ENCODE assay signal across 8 cellular contexts in genomic region chr19:48397636-48398328, GRCh38. TPM values are rescaled to one million over a fixed set of nuclear protein-coding genes. Genes with fewer than 3 reads are reported as not detected.
DNase-seq lines count a peak whose midpoint lies in the region; ATAC-seq and TF ChIP-seq lines count a peak whose summit lies in the region.

No MANE protein-coding gene starts in this region.

- TF ChIP-seq RAD21 in IMR-90 (IDR thresholded peaks at IDR 0.05; ENCODE audit: low read length): no peak

- H2AK9ac ChIP-seq in IMR-90 (replicated peaks; ENCODE audit: low read depth, low read length, poor library complexity): peak overlapping the region; percentile 78

- peak overlapping the region; percentile 82; the same call in 1 of the 2 replicates for H2AK5ac ChIP-seq in IMR-90 (ENCODE audit: low read depth, low read length)

- H4K5ac ChIP-seq in IMR-90 (ENCODE audit: low read depth, low read length): peak overlapping the region; percentile 30

- TF ChIP-seq POLR2A in IMR-90 (IDR thresholded peaks at IDR 0.05; ENCODE audit: low read depth, low read length): no peak

- H2BK15ac ChIP-seq in IMR-90 (ENCODE audit: low read depth, low read length): no peak overlapping the region

- peak overlapping the region; percentile 90 for H2AFZ ChIP-seq in IMR-90 (replicated peaks; ENCODE audit: low read length, poor library complexity)

- H3K4me3 ChIP-seq in CD4-positive, CD25-positive, alpha-beta regulatory T cell (ENCODE audit: low read depth, low read length): peak overlapping the region; percentile 74
- H3K4me3 ChIP-seq in IMR-90 (ENCODE audit: insufficient read depth, low read depth, low read length) (peak overlapping the region; percentile 26), cardiac fibroblast (replicated peaks in 1 of 2; ENCODE audit: low read depth in 2 of 2, low read length in 2 of 2) (peak overlapping the region; percentile 52 to 56)

- H3K4me2 ChIP-seq in IMR-90 (ENCODE audit: low read depth, low read length): peak overlapping the region; percentile 64

- H3K36me3 ChIP-seq in CD4-positive, CD25-positive, alpha-beta regulatory T cell (ENCODE audit: control insufficient read depth, insufficient read depth, low read length): no peaks in the 10 kb centered on the region
- H3K36me3 ChIP-seq in IMR-90 (ENCODE audit: control insufficient read depth, insufficient read depth, low read length): no peaks in the 10 kb centered on the region

- CTCF ChIA-PET in IMR-90 (lab: Yijun Ruan, JAX): no interaction called here

- no peak overlapping the region for H3K18ac ChIP-seq in IMR-90 (ENCODE audit: low read depth, low read length)

- H3K23ac ChIP-seq in IMR-90 (ENCODE audit: low read depth, low read length): peak overlapping the region; percentile 84

- no peak overlapping the region for H3K56ac ChIP-seq in IMR-90 (ENCODE audit: extremely low read depth, insufficient read depth, low read length)

- peak overlapping the region; percentile 23; the same call in 1 of the 2 replicates for H4K91ac ChIP-seq in IMR-90 (ENCODE audit: insufficient read depth, low read depth, low read length)

- peak overlapping the region; percentile 85 to 95 (median 94) for H3K27ac Mint-ChIP-seq in CD4-positive, CD25-positive, alpha-beta regulatory T cell
- H3K27ac Mint-ChIP-seq in nephron: peak overlapping the region; percentile 49 to 94 (median 92)

- peaks cover 12 to 47% (median 30%) of the 10 kb centered on the region in 4 donors for H3K4me1 Mint-ChIP-seq in CD4-positive, CD25-positive, alpha-beta regulatory T cell
- peaks cover 60% of the 10 kb centered on the region for H3K4me1 Mint-ChIP-seq in nephron

- peak overlapping the region; percentile 83 for H3K4ac ChIP-seq in IMR-90 (ENCODE audit: low read depth, low read length)

- WGBS in IMR-90 (ENCODE audit: extremely low coverage in 2 of 2, insufficient read length in 1 of 2), 2 experiments: 57 to 100% methylated on average over 1 to 13 of the region's 24 CpGs

- H2BK120ac ChIP-seq in IMR-90 (ENCODE audit: low read depth, low read length): peak overlapping the region; percentile 34; the same call in 1 of the 2 replicates

- H3K4me3 Mint-ChIP-seq in CD4-positive, CD25-positive, alpha-beta regulatory T cell: peak overlapping the region; percentile 78 to 93 (median 88)
- peak overlapping the region; percentile 86 to 90 (median 87) for H3K4me3 Mint-ChIP-seq in nephron

- BruUV-seq in IMR-90 (replicated peaks; lab: Mats Ljungman, UMichigan): no TSS peak

- H3K9me1 ChIP-seq in IMR-90 (ENCODE audit: insufficient read depth, low read length): peaks cover 3% of the 10 kb centered on the region; the same call in 1 of the 2 replicates

- no peak overlapping the region for H2BK5ac ChIP-seq in IMR-90 (ENCODE audit: low read depth, low read length, poor library complexity, severe bottlenecking)

- no peaks in the 10 kb centered on the region for H3K36me3 Mint-ChIP-seq in CD4-positive, CD25-positive, alpha-beta regulatory T cell
- H3K36me3 Mint-ChIP-seq in nephron (ENCODE audit: low read depth): no peaks in the 10 kb centered on the region

- no peaks in the 10 kb centered on the region for H3K9me3 ChIP-seq in CD4-positive, CD25-positive, alpha-beta regulatory T cell (ENCODE audit: control insufficient read depth in 2 of 2, low read length in 2 of 2)
- no peaks in the 10 kb centered on the region for H3K9me3 ChIP-seq in IMR-90 (ENCODE audit: control insufficient read depth, insufficient read depth, low read length)

- in situ Hi-C loops in IMR-90 (cut with MboI; ENCODE audit: low sequenced_read_pairs): no loop called here

- peaks cover 43% of the 10 kb centered on the region for H3K4me1 ChIP-seq in CD4-positive, CD25-positive, alpha-beta regulatory T cell (ENCODE audit: control insufficient read depth, insufficient read depth, low read length, poor library complexity, severe bottlenecking)
- peaks cover 4% of the 10 kb centered on the region; the same call in 1 of the 2 replicates for H3K4me1 ChIP-seq in IMR-90 (ENCODE audit: control insufficient read depth, insufficient read depth, low read length)

- no peak overlapping the region for H2BK20ac ChIP-seq in IMR-90 (ENCODE audit: low read depth, low read length)

- H3K27me3 Mint-ChIP-seq in CD4-positive, CD25-positive, alpha-beta regulatory T cell: peaks cover 58% of the 10 kb centered on the region
- peaks cover 43% of the 10 kb centered on the region for H3K27me3 Mint-ChIP-seq in nephron (ENCODE audit: low read depth)

- intact Hi-C loops in IMR-90 (cut with micrococcal nuclease): loop anchor here (10.0 kb wide), 1 partner anchor 73 kb away; the partner anchor contains the start of gene EMP3

- peak overlapping the region; percentile 18 to 79; a peak in 3 of 4 replicates for H4K8ac ChIP-seq in IMR-90 (ENCODE audit: low read depth in 2 of 2, low read length in 2 of 2)

- dilution Hi-C loops in IMR-90 (cut with HindIII; ENCODE audit: low sequenced_read_pairs, unreplicated experiment): no loop called here

- H3K79me1 ChIP-seq in IMR-90 (ENCODE audit: low read depth in 1 of 2, low read length in 2 of 2): no peaks in the 10 kb centered on the region

- POLR2A ChIA-PET in IMR-90 (lab: Charles Lee; ENCODE audit: unreplicated experiment): no interaction called here

- H3K27ac ChIP-seq in CD4-positive, CD25-positive, alpha-beta regulatory T cell (ENCODE audit: insufficient read depth, low read length, poor library complexity, severe bottlenecking): no peak overlapping the region
- no peak overlapping the region for H3K27ac ChIP-seq in IMR-90 (ENCODE audit: insufficient read depth, low read length)

- TF ChIP-seq CTCF in IMR-90 (conservative IDR thresholded peaks at IDR 0.05; ENCODE audit: low read depth, low read length) (no peak), cardiac fibroblast (IDR thresholded peaks at IDR 0.05; ENCODE audit: low read depth, low read length) (no peak), nephron (IDR thresholded peaks at IDR 0.05; ENCODE audit: unreplicated experiment in 3 of 3) (no peak)

- no peaks in the 10 kb centered on the region; the same call in 1 of the 2 replicates for H4K20me1 ChIP-seq in IMR-90 (ENCODE audit: insufficient read depth, low read length)

- peak overlapping the region; percentile 42; the same call in 1 of the 2 replicates for H3K9ac ChIP-seq in IMR-90 (ENCODE audit: low read depth, low read length)

- peaks cover 5% of the 10 kb centered on the region for H3K27me3 ChIP-seq in CD4-positive, CD25-positive, alpha-beta regulatory T cell (ENCODE audit: control insufficient read depth, insufficient read depth, low read length)
- H3K27me3 ChIP-seq in IMR-90 (ENCODE audit: control insufficient read depth, insufficient read depth, low read length): peaks cover 52% of the 10 kb centered on the region

- DNase-seq in CD4-positive, CD25-positive, alpha-beta regulatory T cell: no peak
- DNase-seq in IMR-90 (no peak), cardiac fibroblast (ENCODE audit: low read depth in 2 of 2) (peak in 1 of 2 donors; percentile 28), activated gamma-delta T cell treated with Interleukin-2 at 50 U/mL for 16 hours (no peak)

- H3K9me3 Mint-ChIP-seq in CD4-positive, CD25-positive, alpha-beta regulatory T cell: peaks cover 0 to 5% (median 0%) of the 10 kb centered on the region in 7 donors
- H3K9me3 Mint-ChIP-seq in nephron: no peaks in the 10 kb centered on the region

- ATAC-seq in CD4-positive, CD25-positive, alpha-beta regulatory T cell (ENCODE audit: low read depth in 2 of 2): no peak
- ATAC-seq in IMR-90 (ENCODE audit: low read depth): no peak
- no peak for ATAC-seq in HG03342 (IDR thresholded peaks at IDR 0.05; ENCODE audit: unreplicated experiment)
- ATAC-seq in HG02840 (IDR thresholded peaks at IDR 0.05; ENCODE audit: low FRiP score, unreplicated experiment): no peak
- no peak for ATAC-seq in HG03439 (IDR thresholded peaks at IDR 0.05; ENCODE audit: unreplicated experiment)

- peak overlapping the region; percentile 37 for H3K14ac ChIP-seq in IMR-90 (replicated peaks; ENCODE audit: low read depth, low read length)

TF ChIP-seq in IMR-90, 13 proteins besides CTCF, POLR2A, EP300 and RAD21 (continues in another document):
- TF ChIP-seq FOS (IDR thresholded peaks at IDR 0.05; ENCODE audit: low read depth, low read length): no peak

RNA-seq across cellular contexts. Expression of gene GRIN2D, which starts 4.3 kb away (rescaled TPM):
- total RNA-seq in CD4-positive, CD25-positive, alpha-beta regulatory T cell: not detected
- polyA plus RNA-seq in CD4-positive, CD25-positive, alpha-beta regulatory T cell: not detected
- total RNA-seq in IMR-90 (2012; rRNA removed): under 0.01 TPM in 2 replicates
- 0.23 and 0.24 TPM in 2 replicates for polyA plus RNA-seq in IMR-90 (2012; rRNA removed)
- 0.16 and 0.30 TPM in 2 replicates for polyA plus RNA-seq in IMR-90 (2012; cell fraction: cytosol; rRNA removed)
- 0.30 and 0.69 TPM in 2 replicates for polyA plus RNA-seq in IMR-90 (2012; cell fraction: nucleus; rRNA removed; ENCODE audit: low replicate concordance)

RNA-seq across cellular contexts. Expression of gene KDELR1, which starts 6.4 kb away (rescaled TPM):
- total RNA-seq in CD4-positive, CD25-positive, alpha-beta regulatory T cell: 37.6 TPM
- polyA plus RNA-seq in CD4-positive, CD25-positive, alpha-beta regulatory T cell: 10 to 100 TPM; 28.8 to 29.9 (median 29.5) TPM
- 57.8 and 58.8 TPM in 2 replicates for total RNA-seq in IMR-90 (2012; rRNA removed)
- polyA plus RNA-seq in IMR-90 (2012; rRNA removed): 171 and 180 TPM in 2 replicates
- 156 and 249 TPM in 2 replicates for polyA plus RNA-seq in IMR-90 (2012; cell fraction: cytosol; rRNA removed)
- polyA plus RNA-seq in IMR-90 (2012; cell fraction: nucleus; rRNA removed; ENCODE audit: low replicate concordance): 112 and 118 TPM in 2 replicates

RNA-seq across cellular contexts. Expression of gene SYNGR4, which starts 33.6 kb away (rescaled TPM):
- not detected for total RNA-seq in CD4-positive, CD25-positive, alpha-beta regulatory T cell
- not detected for polyA plus RNA-seq in CD4-positive, CD25-positive, alpha-beta regulatory T cell
- total RNA-seq in IMR-90 (2012; rRNA removed): not detected in 2 replicates
- polyA plus RNA-seq in IMR-90 (2012; rRNA removed): not detected in 2 replicates
- 0.08 TPM in 1 of 2 replicates, not detected in the other for polyA plus RNA-seq in IMR-90 (2012; cell fraction: cytosol; rRNA removed)
- polyA plus RNA-seq in IMR-90 (2012; cell fraction: nucleus; rRNA removed; ENCODE audit: low replicate concordance): not detected in 2 replicates

RNA-seq across cellular contexts. Expression of gene TMEM143, which starts 34.0 kb away (rescaled TPM):
- total RNA-seq in CD4-positive, CD25-positive, alpha-beta regulatory T cell: 9.3 TPM
- polyA plus RNA-seq in CD4-positive, CD25-positive, alpha-beta regulatory T cell: 1 to 10 TPM; 1.9 to 5.3 (median 4.5) TPM
- total RNA-seq in IMR-90 (2012; rRNA removed): 1.1 and 1.3 TPM in 2 replicates
- 7.6 and 8.6 TPM in 2 replicates for polyA plus RNA-seq in IMR-90 (2012; rRNA removed)
- polyA plus RNA-seq in IMR-90 (2012; cell fraction: cytosol; rRNA removed): 4.5 and 6.5 TPM in 2 replicates
- polyA plus RNA-seq in IMR-90 (2012; cell fraction: nucleus; rRNA removed; ENCODE audit: low replicate concordance): 39.2 and 52.3 TPM in 2 replicates

RNA-seq across cellular contexts. Expression of gene GRWD1, which starts 48.0 kb away (rescaled TPM):
- 29.0 TPM for total RNA-seq in CD4-positive, CD25-positive, alpha-beta regulatory T cell
- polyA plus RNA-seq in CD4-positive, CD25-positive, alpha-beta regulatory T cell: 10 to 100 TPM; 33.9 to 52.9 (median 43.1) TPM
- 22.0 and 32.5 TPM in 2 replicates for total RNA-seq in IMR-90 (2012; rRNA removed)
- polyA plus RNA-seq in IMR-90 (2012; rRNA removed): 22.5 and 25.2 TPM in 2 replicates
- 20.0 and 42.6 TPM in 2 replicates for polyA plus RNA-seq in IMR-90 (2012; cell fraction: cytosol; rRNA removed)
- 13.1 and 26.6 TPM in 2 replicates for polyA plus RNA-seq in IMR-90 (2012; cell fraction: nucleus; rRNA removed; ENCODE audit: low replicate concordance)
